ENCODE assay signal across 12 cellular contexts in genomic region chr18:69943021-69943420, GRCh38. TPM values are rescaled to one million over a fixed set of nuclear protein-coding genes. Genes with fewer than 3 reads are reported as not detected.
DNase-seq lines count a peak whose midpoint lies in the region; ATAC-seq, FAIRE-seq and TF ChIP-seq lines count a peak whose summit lies in the region.
"Had no signal": no experiment of that assay in that cellular context is flagged by ENCODE, and none has a peak within 500 bp of the region (broad histone marks: within the 10 kb centered on the region; RNA-seq: fewer than 3 reads in every experiment).

No MANE protein-coding gene starts in this region.

- SMC1A ChIA-PET in GM12878 (lab: Charles Lee; ENCODE audit: uncharacterized antibody, unreplicated experiment): interaction anchor here (1.3 to 1.4 kb wide), 2 partner anchors 9 to 15 kb away, joined by 5 to 7 read pairs; no protein-coding TSS in a partner anchor

- no peaks in the 10 kb centered on the region for H3K27me3 Mint-ChIP-seq in HFFc6 (ENCODE audit: insufficient read depth)
- H3K27me3 Mint-ChIP-seq: B cell had no signal

- WGBS in heart right ventricle, 2 donors: 97 to 98% methylated on average over 3 of the region's 3 CpGs
- WGBS in GM12878 (ENCODE audit: insufficient coverage, insufficient replicate concordance, low lambda C conversion rate, missing lambda C conversion rate): 98% methylated on average over 3 of the region's 3 CpGs

- no peaks in the 10 kb centered on the region for H3K4me1 ChIP-seq in cardiac muscle cell (ENCODE audit: low read depth)
- H3K4me1 ChIP-seq in heart right ventricle: peaks cover 0 to 11% (median 3%) of the 10 kb centered on the region in 9 donors
- H3K4me1 ChIP-seq in GM12878 (ENCODE audit: control insufficient read depth, insufficient read depth, low read length): peaks cover 25% of the 10 kb centered on the region
- H3K4me1 ChIP-seq in left lung: peaks cover 0 to 9% of the 10 kb centered on the region in 2 donors

- peaks cover 84% of the 10 kb centered on the region for H3K79me2 ChIP-seq in GM12878 (ENCODE audit: control insufficient read depth, insufficient read depth, low read length)

- FAIRE-seq in GM12878 (lab: Jason Lieb, UNC) (no peak), urothelium cell line (lab: Jason Lieb, UNC) (no peak)

- H3K9ac ChIP-seq in GM12878 (ENCODE audit: control insufficient read depth, insufficient read depth, low read length): peak overlapping the region; percentile 1; the same call in 1 of the 2 replicates

- H3K9me3 ChIP-seq in cardiac muscle cell (ENCODE audit: low read depth) (no peaks in the 10 kb centered on the region), heart right ventricle (peaks cover 0 to 15% (median 0%) of the 10 kb centered on the region in 11 donors), GM12878 (replicated peaks; ENCODE audit: control insufficient read depth, insufficient read depth, low read length) (peaks cover 35% of the 10 kb centered on the region), left lung (peaks cover 0 to 4% of the 10 kb centered on the region in 2 donors)
- H3K9me3 ChIP-seq: heart left ventricle had no signal

- peaks cover 13% of the 10 kb centered on the region; the same call in 1 of the 2 replicates for H3K36me3 Mint-ChIP-seq in HFFc6 (ENCODE audit: low read depth)

- TF ChIP-seq EP300 in GM12878 (IDR thresholded peaks at IDR 0.05; ENCODE audit: borderline replicate concordance in 1 of 2, control insufficient read depth in 1 of 2, low read depth in 2 of 2, low read length in 2 of 2): no peak

- H3K4me3 ChIP-seq in cardiac muscle cell: no peak overlapping the region
- no peak overlapping the region for H3K4me3 ChIP-seq in heart right ventricle
- peak overlapping the region; percentile 53; the same call in 1 of the 2 replicates for H3K4me3 ChIP-seq in GM12878
- no peak overlapping the region for H3K4me3 ChIP-seq in left lung
- H3K4me3 ChIP-seq: heart left ventricle, spleen had no signal

- H3K27ac Mint-ChIP-seq in HFFc6: no peak overlapping the region
- H3K27ac Mint-ChIP-seq: B cell had no signal

- H3K27me3 ChIP-seq in cardiac muscle cell: no peaks in the 10 kb centered on the region
- no peaks in the 10 kb centered on the region for H3K27me3 ChIP-seq in heart right ventricle
- H3K27me3 ChIP-seq in GM12878 (replicated peaks in 1 of 2; ENCODE audit: control insufficient read depth in 2 of 2, insufficient read depth in 2 of 2, low read length in 1 of 2): no peaks in the 10 kb centered on the region
- H3K27me3 ChIP-seq in left lung: no peaks in the 10 kb centered on the region
- H3K27me3 ChIP-seq: heart left ventricle, spleen had no signal

- CTCF ChIA-PET in GM12878 (lab: Yijun Ruan, JAX): interaction anchor here (0.6 kb wide), 1 partner anchor 105 kb away, joined by 4 read pairs; no protein-coding TSS in a partner anchor

- H3K36me3 ChIP-seq in cardiac muscle cell: no peaks in the 10 kb centered on the region
- no peaks in the 10 kb centered on the region for H3K36me3 ChIP-seq in heart right ventricle
- peaks cover 0 to 24% of the 10 kb centered on the region in 2 experiments; a peak in 2 of 4 replicates for H3K36me3 ChIP-seq in GM12878 (ENCODE audit: control insufficient read depth in 2 of 2, insufficient read depth in 2 of 2, low read length in 1 of 2)
- no peaks in the 10 kb centered on the region for H3K36me3 ChIP-seq in left lung
- H3K36me3 ChIP-seq: heart left ventricle had no signal

- TF ChIP-seq CTCF in cardiac muscle cell (IDR thresholded peaks at IDR 0.05; ENCODE audit: low read depth, low read length): peak; percentile 15
- no peak for TF ChIP-seq CTCF in heart right ventricle (IDR thresholded peaks at IDR 0.05)
- TF ChIP-seq CTCF in HFFc6 (IDR thresholded peaks at IDR 0.05): peak; percentile 68
- TF ChIP-seq CTCF in GM12878 (IDR thresholded peaks at IDR 0.05 in 2 of 3, conservative IDR thresholded peaks at IDR 0.05 in 1 of 3; ENCODE audit: control insufficient read depth in 2 of 3, extremely low read depth in 1 of 3, insufficient read depth in 1 of 3, low read depth in 3 of 3, low read length in 3 of 3): peak in 2 of 3 experiments; percentile 31 to 46; a peak in 3 of 6 replicates
- no peak for TF ChIP-seq CTCF in left lung (IDR thresholded peaks at IDR 0.05)

- no peaks in the 10 kb centered on the region for H3K9me3 Mint-ChIP-seq in HFFc6

- no peaks in the 10 kb centered on the region for H3K4me1 Mint-ChIP-seq in HFFc6 (ENCODE audit: low read depth)

- RAD21 ChIA-PET in GM12878 (lab: Charles Lee; ENCODE audit: unreplicated experiment): no interaction called here

- no peak overlapping the region for H3K27ac ChIP-seq in cardiac muscle cell
- no peak overlapping the region for H3K27ac ChIP-seq in heart right ventricle
- H3K27ac ChIP-seq in GM12878 (ENCODE audit: control insufficient read depth, insufficient read depth): peak overlapping the region; percentile 80
- H3K27ac ChIP-seq in left lung: no peak overlapping the region
- H3K27ac ChIP-seq: heart left ventricle, spleen had no signal

- DNase-seq in cardiac muscle cell (ENCODE audit: low read depth in 1 of 2, low spot score in 1 of 2): no peak
- DNase-seq in heart right ventricle: no peak
- no peak for DNase-seq in HFFc6
- no peak for DNase-seq in GM12878 (ENCODE audit: low read depth, low spot score)
- peak; percentile 42 for DNase-seq in stimulated activated naive CD8-positive, alpha-beta T cell treated with anti-CD3 and anti-CD28 coated beads, Interleukin-15, Interleukin-2, amounts not matched to agents 100 U/mL and 50 U/mL, for 24 hours
- no peak for DNase-seq in RPMI8226
- no peak for DNase-seq in urothelium cell line (ENCODE audit: low spot score)
- DNase-seq in left lung: no peak
- DNase-seq: GF-D8, heart left ventricle, spleen had no signal

- peak overlapping the region; percentile 75 for H3K4me2 ChIP-seq in GM12878 (ENCODE audit: control insufficient read depth, insufficient read depth)

- peak; percentile 38 for TF ChIP-seq RAD21 in GM12878 (IDR thresholded peaks at IDR 0.05; ENCODE audit: insufficient read depth, low read depth, low read length)

- H2AFZ ChIP-seq in GM12878 (ENCODE audit: control insufficient read depth, low read depth, low read length): no peak overlapping the region

- no TSS peak for BruUV-seq in GM12878 (replicated peaks; lab: Mats Ljungman, UMichigan)

- in situ Hi-C loops in GM12878 (cut with MboI): no loop called here

- no peak overlapping the region for H3K4me3 Mint-ChIP-seq in HFFc6
- H3K4me3 Mint-ChIP-seq: B cell had no signal

- no peaks in the 10 kb centered on the region for H4K20me1 ChIP-seq in GM12878 (ENCODE audit: control insufficient read depth, insufficient read depth)

- POLR2A ChIA-PET in GM12878 (lab: Charles Lee): no interaction called here

- no peak; the same call in 1 of the 2 replicates for TF ChIP-seq POLR2A in GM12878 (IDR thresholded peaks at IDR 0.05; ENCODE audit: low read depth, low read length)

- ATAC-seq in heart right ventricle (no peak), GM12878 (peak; percentile 3; the same call in 1 of the 3 replicates), left lung (no peak)
- ATAC-seq in stimulated activated naive CD8-positive, alpha-beta T cell treated with anti-CD3 and anti-CD28 coated beads, Interleukin-15, Interleukin-2, amounts not matched to agents 100 U/mL and 50 U/mL, for 24 hours: peak; percentile 61
- ATAC-seq: heart left ventricle had no signal

- intact Hi-C loops in heart right ventricle (cut with DNase I): no loop called here
- intact Hi-C loops in GM12878 (cut with micrococcal nuclease; ENCODE audit: unreplicated experiment): no loop called here
- intact Hi-C loops in left lung (cut with DNase I): no loop called here

TF ChIP-seq in GM12878, 131 proteins besides CTCF, POLR2A, EP300 and RAD21 (continues in another document):
- 0 out of 2 replicates have a peak, but pooled peaks have one; percentile 10 for TF ChIP-seq CREM (IDR thresholded peaks at IDR 0.05; ENCODE audit: low read depth)
- TF ChIP-seq, protein P1, sequence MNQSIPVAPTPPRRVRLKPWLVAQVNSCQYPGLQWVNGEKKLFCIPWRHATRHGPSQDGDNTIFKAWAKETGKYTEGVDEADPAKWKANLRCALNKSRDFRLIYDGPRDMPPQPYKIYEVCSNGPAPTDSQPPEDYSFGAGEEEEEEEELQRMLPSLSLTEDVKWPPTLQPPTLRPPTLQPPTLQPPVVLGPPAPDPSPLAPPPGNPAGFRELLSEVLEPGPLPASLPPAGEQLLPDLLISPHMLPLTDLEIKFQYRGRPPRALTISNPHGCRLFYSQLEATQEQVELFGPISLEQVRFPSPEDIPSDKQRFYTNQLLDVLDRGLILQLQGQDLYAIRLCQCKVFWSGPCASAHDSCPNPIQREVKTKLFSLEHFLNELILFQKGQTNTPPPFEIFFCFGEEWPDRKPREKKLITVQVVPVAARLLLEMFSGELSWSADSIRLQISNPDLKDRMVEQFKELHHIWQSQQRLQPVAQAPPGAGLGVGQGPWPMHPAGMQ (IDR thresholded peaks at IDR 0.05; ENCODE audit: borderline replicate concordance): no peak
- 0 out of 2 replicates have a peak, but pooled peaks have one; percentile 31 for TF ChIP-seq CREB1 (IDR thresholded peaks at IDR 0.05; ENCODE audit: low read depth)

RNA-seq across cellular contexts. Expression of gene CD226, which starts 4.7 kb away (rescaled TPM):
- total RNA-seq in cardiac muscle cell (0.21 and 0.71 TPM in 2 replicates), heart right ventricle (1 to 10 TPM in 6 of 10 donors, under 1 TPM in 4; 0.40 to 4.1 (median 1.3) TPM), GM12878 (2014; rRNA removed) (53.3 and 61.5 TPM in 2 replicates), GM12878 (2014; rRNA removed; fragmentation: Illumina TruSeq; extraction: Trizol) (63.9 and 68.8 TPM in 2 replicates), GM12878 (2021) (56.2 and 60.3 TPM in 2 replicates), left lung (1 to 10 TPM; 2.9 to 4.6 TPM)
- polyA plus RNA-seq in cardiac muscle cell (0.02 TPM in 1 of 2 replicates, not detected in the other), heart right ventricle (under 1 TPM; 0.19 to 0.22 TPM), GM12878 (2011; rRNA removed) (67.2 and 84.8 TPM in 2 replicates), GM12878 (2014; fragmentation: Illumina TruSeq; extraction: Trizol) (56.6 and 62.8 TPM in 2 replicates), GM12878 (2014; fragmentation: Nextera tagmentation; extraction: Ambion mirVana) (10 to 100 TPM; 12.9 to 18.2 TPM), GM12878 (2014; rRNA removed) (38.5 and 41.3 TPM in 2 replicates), GM12878 (2016; fragmentation: Nextera tagmentation; extraction: Ambion mirVana) (10 to 100 TPM; 22.7 to 23.5 TPM)
- under 1 TPM; 0.14 to 0.78 (median 0.34) TPM for total RNA-seq in HFFc6 (2021; fragmentation: NEBNext Ultra II Directional; extraction: Animal tissue kit (Norgen Biotek cat#: 25700))
- total RNA-seq in GM12878 (2013; cell fraction: nucleolus; rRNA removed): 158 and 176 TPM in 2 replicates
- 24.3 TPM for polyA plus RNA-seq in GM12878 (2011; ENCODE audit: low read depth)
- 28.2 and 43.4 TPM in 2 replicates for polyA plus RNA-seq in GM12878 (2011; cell fraction: cytosol; rRNA removed)
- 20.7 and 33.5 TPM in 2 replicates for polyA plus RNA-seq in GM12878 (2011; cell fraction: nucleus; rRNA removed)
- 40.8 and 67.0 TPM in 2 replicates for polyA plus RNA-seq in GM12878 (2012)
- polyA minus RNA-seq in GM12878 (2011; rRNA and poly(A)+ RNA removed): 106 and 148 TPM in 2 replicates
- polyA minus RNA-seq in GM12878 (2011; cell fraction: cytosol; rRNA and poly(A)+ RNA removed): 23.1 and 25.7 TPM in 2 replicates
- 29.5 and 39.7 TPM in 2 replicates for polyA minus RNA-seq in GM12878 (2011; cell fraction: nucleus; rRNA and poly(A)+ RNA removed)

Comparison
In these comparisons a context has a peak if more than half of its experiments do, and no peak if none do; other contexts are left out.
1. CTCF ChIP-seq: peak in cardiac muscle cell (single experiment), HFFc6 (single experiment) and GM12878 (2 of 3); none in heart right ventricle (0 of 9) and left lung (0 of 2).
2. ATAC-seq: peak in GM12878 (single experiment) and stimulated activated naive CD8-positive, alpha-beta T cell treated with anti-CD3 and anti-CD28 coated beads, Interleukin-15, Interleukin-2, amounts not matched to agents 100 U/mL and 50 U/mL, for 24 hours (single experiment); none in heart right ventricle (0 of 8) and left lung (single experiment).
3. RNA of gene CD226, which starts 4.7 kb away (total RNA-seq): 53.3 to 176 TPM in GM12878; 2.9 to 4.6 TPM in left lung, 0.40 to 4.1 TPM in heart right ventricle, 0.21 to 0.71 TPM in cardiac muscle cell and 0.14 to 0.78 TPM in HFFc6; every median in the first group is over 4 times any median in the second.